In the genomic region with DNA sequence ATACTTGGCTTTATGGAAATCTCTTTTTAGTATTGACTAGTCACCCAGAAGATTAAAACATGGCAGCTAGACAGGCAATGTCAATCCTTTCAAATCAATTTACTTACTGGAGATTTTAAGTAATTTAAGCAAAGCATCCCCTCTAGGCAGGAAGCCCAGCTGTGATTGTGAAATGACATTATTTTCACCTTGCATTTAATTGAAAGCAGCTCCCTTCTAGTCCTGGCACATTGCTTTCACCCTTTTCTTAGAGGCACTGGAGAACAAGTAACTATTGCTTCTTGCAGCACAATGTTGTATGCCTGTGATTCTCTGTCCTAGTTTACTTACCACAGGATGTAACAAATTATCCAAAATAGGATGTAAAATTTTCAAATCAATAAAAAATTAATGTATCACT, we compare ENCODE assay signal across 18 cellular contexts. TPM values are rescaled to one million over a fixed set of nuclear protein-coding genes. Genes with fewer than 3 reads are reported as not detected.
DNase-seq lines count a peak whose midpoint lies in the region; ATAC-seq and TF ChIP-seq lines count a peak whose summit lies in the region.
"Had no signal": no experiment of that assay in that cellular context is flagged by ENCODE, and none has a peak within 500 bp of the region (broad histone marks: within the 10 kb centered on the region; RNA-seq: fewer than 3 reads in every experiment).

No MANE protein-coding gene starts in this region.

- H3K9ac ChIP-seq in adipocyte (ENCODE audit: low read length) (no peak overlapping the region), Karpas-422 (ENCODE audit: low read length) (no peak overlapping the region)

- BruUV-seq in A673 (replicated peaks; lab: Mats Ljungman, UMichigan): no TSS peak

- no peaks in the 10 kb centered on the region for H3F3A ChIP-seq in GM23338 (replicated peaks; ENCODE audit: low read depth)

- H3K4me2 ChIP-seq in GM23338: no peak overlapping the region
- H3K4me2 ChIP-seq in Karpas-422 (ENCODE audit: low read depth, low read length, poor library complexity, severe bottlenecking): no peak overlapping the region

- TF ChIP-seq CTCF in A673 (conservative IDR thresholded peaks at IDR 0.05; ENCODE audit: low read depth, low read length) (no peak), GM23338 (conservative IDR thresholded peaks at IDR 0.05; ENCODE audit: low read depth in 2 of 2) (no peak), fibroblast of villous mesenchyme (IDR thresholded peaks at IDR 0.05; ENCODE audit: insufficient read depth, low read depth, low read length) (no peak), esophagus squamous epithelium (IDR thresholded peaks at IDR 0.05) (no peak)

- no peak for TF ChIP-seq POLR2A in esophagus squamous epithelium (IDR thresholded peaks at IDR 0.05)

- peaks cover 3% of the 10 kb centered on the region for H3K27me3 Mint-ChIP-seq in GM23338 (ENCODE audit: insufficient read depth, low read depth, poor library complexity)

- no peaks in the 10 kb centered on the region for H3K9me3 Mint-ChIP-seq in GM23338
- H3K9me3 Mint-ChIP-seq: CD4-positive, alpha-beta memory T cell; HFFc6 had no signal

- H3K9me3 ChIP-seq in A673 (ENCODE audit: low read depth, low read length, poor library complexity, severe bottlenecking) (no peaks in the 10 kb centered on the region), adipocyte (ENCODE audit: control insufficient read depth, low read length) (no peaks in the 10 kb centered on the region), Karpas-422 (ENCODE audit: low read length) (no peaks in the 10 kb centered on the region), esophagus squamous epithelium (no peaks in the 10 kb centered on the region)
- H3K9me3 ChIP-seq: BE2C, HAP-1 had no signal

- DNase-seq in A673 (ENCODE audit: low spot score) (peak; percentile 69), GM23338 (ENCODE audit: low spot score) (no peak), adipocyte (ENCODE audit: low read depth) (peak; percentile 63), fibroblast of villous mesenchyme (ENCODE audit: low read depth) (peak; percentile 41), Karpas-422 (no peak), activated gamma-delta T cell (lab: John Stamatoyannopoulos, UW) (no peak), esophagus squamous epithelium (lab: John Stamatoyannopoulos, UW) (no peak)
- DNase-seq: BE2C; CD4-positive, alpha-beta memory T cell; DMS153; DMS79 treated with DMSO at 0.1 percent for 48 hours; EL; HFFc6 had no signal

- POLR2A ChIA-PET in A673 (lab: Charles Lee; ENCODE audit: low non-redundant PET): no interaction called here

- H3K27ac ChIP-seq in A673 (ENCODE audit: low read depth, low read length, poor library complexity, severe bottlenecking): no peak overlapping the region
- H3K27ac ChIP-seq in GM23338 (ENCODE audit: low read depth): 0 out of 2 replicates have a peak overlapping the region, but pooled peaks have one; percentile 7
- H3K27ac ChIP-seq in Karpas-422 (ENCODE audit: low read length): no peak overlapping the region
- no peak overlapping the region for H3K27ac ChIP-seq in esophagus squamous epithelium
- H3K27ac ChIP-seq: 22Rv1, C4-2B, HL-60 had no signal

- H3K79me2 ChIP-seq in GM23338 (replicated peaks; ENCODE audit: insufficient read depth) (peaks cover 60% of the 10 kb centered on the region), Karpas-422 (ENCODE audit: low read length) (no peaks in the 10 kb centered on the region)

- no peaks in the 10 kb centered on the region for H3K36me3 ChIP-seq in A673 (ENCODE audit: insufficient read depth, low read length, poor library complexity, severe bottlenecking)
- no peaks in the 10 kb centered on the region for H3K36me3 ChIP-seq in GM23338 (ENCODE audit: insufficient read depth)
- H3K36me3 ChIP-seq in adipocyte (ENCODE audit: control insufficient read depth, insufficient read depth, low read length, severe bottlenecking): no peaks in the 10 kb centered on the region
- H3K36me3 ChIP-seq in Karpas-422 (ENCODE audit: insufficient read depth, low read length): no peaks in the 10 kb centered on the region
- no peaks in the 10 kb centered on the region for H3K36me3 ChIP-seq in esophagus squamous epithelium
- H3K36me3 ChIP-seq: BE2C, HAP-1 had no signal

- intact Hi-C loops in A673 (cut with micrococcal nuclease; ENCODE audit: unreplicated experiment): no loop called here
- intact Hi-C loops in esophagus squamous epithelium (cut with DNase I): no loop called here

- H3K36me3 Mint-ChIP-seq in GM23338 (ENCODE audit: low read depth): no peaks in the 10 kb centered on the region; the same call in 2 of the 3 replicates
- H3K36me3 Mint-ChIP-seq: CD4-positive, alpha-beta memory T cell had no signal

- H3K27ac Mint-ChIP-seq in GM23338: no peak overlapping the region
- H3K27ac Mint-ChIP-seq: CD4-positive, alpha-beta memory T cell; HFFc6 had no signal

- no peak overlapping the region for H3K4me3 Mint-ChIP-seq in GM23338
- H3K4me3 Mint-ChIP-seq: CD4-positive, alpha-beta memory T cell; HFFc6 had no signal

- no peak for ATAC-seq in GM23338
- ATAC-seq in HG03439 (IDR thresholded peaks at IDR 0.05; ENCODE audit: unreplicated experiment): no peak

- no peaks in the 10 kb centered on the region for H3K27me3 ChIP-seq in A673 (replicated peaks; ENCODE audit: insufficient read depth, low read depth, low read length, poor library complexity)
- no peaks in the 10 kb centered on the region for H3K27me3 ChIP-seq in GM23338 (ENCODE audit: insufficient read depth)
- no peaks in the 10 kb centered on the region for H3K27me3 ChIP-seq in adipocyte (replicated peaks; ENCODE audit: control insufficient read depth, insufficient read depth, low read length)
- H3K27me3 ChIP-seq in Karpas-422 (ENCODE audit: low read length): no peaks in the 10 kb centered on the region
- H3K27me3 ChIP-seq in esophagus squamous epithelium: no peaks in the 10 kb centered on the region
- H3K27me3 ChIP-seq: BE2C had no signal

- H2AFZ ChIP-seq in GM23338 (no peak overlapping the region), Karpas-422 (ENCODE audit: low read length) (no peak overlapping the region)

- peaks cover 29% of the 10 kb centered on the region for H3K4me1 Mint-ChIP-seq in GM23338

- H3K4me3 ChIP-seq in A673 (ENCODE audit: low read depth, low read length, poor library complexity, severe bottlenecking) (no peak overlapping the region), GM23338 (no peak overlapping the region), adipocyte (ENCODE audit: low read length) (no peak overlapping the region), fibroblast of villous mesenchyme (ENCODE audit: low read depth, low read length) (no peak overlapping the region), Karpas-422 (ENCODE audit: low read length) (no peak overlapping the region), esophagus squamous epithelium (no peak overlapping the region)
- H3K4me3 ChIP-seq: HAP-1 had no signal

- H4K20me1 ChIP-seq in GM23338 (replicated peaks; ENCODE audit: insufficient read depth): no peaks in the 10 kb centered on the region
- H4K20me1 ChIP-seq in Karpas-422 (ENCODE audit: insufficient read depth, low read depth, low read length): peaks cover 6% of the 10 kb centered on the region; the same call in 1 of the 2 replicates

- H3K4me1 ChIP-seq in A673 (ENCODE audit: insufficient read depth, low read length, poor library complexity, severe bottlenecking) (peaks cover 13% of the 10 kb centered on the region), GM23338 (ENCODE audit: insufficient read depth) (peaks cover 26% of the 10 kb centered on the region), adipocyte (ENCODE audit: control insufficient read depth, insufficient read depth, low read length) (peaks cover 11% of the 10 kb centered on the region), Karpas-422 (ENCODE audit: low read length) (no peaks in the 10 kb centered on the region), esophagus squamous epithelium (no peaks in the 10 kb centered on the region)
- H3K4me1 ChIP-seq: BE2C had no signal

- CTCF ChIA-PET in A673 (lab: Charles Lee): no interaction called here

- H3K9me2 ChIP-seq in GM23338 (ENCODE audit: insufficient read depth) (no peaks in the 10 kb centered on the region), Karpas-422 (replicated peaks; ENCODE audit: insufficient read depth, low read length) (no peaks in the 10 kb centered on the region)

RNA-seq across cellular contexts. Expression of gene ST7, which starts 13.3 kb away (rescaled TPM):
- total RNA-seq in A673 (2021) (19.7 and 24.3 TPM in 2 replicates), fibroblast of villous mesenchyme (31.5 and 33.8 TPM in 2 replicates), esophagus squamous epithelium (10 to 100 TPM; 12.9 to 18.0 (median 15.3) TPM)
- 17.0 and 18.3 TPM in 2 replicates for total RNA-seq in GM23338 (2014; rRNA removed; shearing (Covaris generic))
- 8.7 and 9.9 TPM in 2 replicates for polyA plus RNA-seq in GM23338 (2016; fragmentation: Nextera tagmentation; extraction: Ambion mirVana)
- 2.8 and 4.6 TPM in 2 replicates for total RNA-seq in Karpas-422 (2014; rRNA removed; shearing (Covaris generic); ENCODE audit: low replicate concordance)

Comparison
In these comparisons a context has a peak if more than half of its experiments do, and no peak if none do; other contexts are left out.
1. DNase-seq: peak in A673 (single experiment), adipocyte (single experiment) and fibroblast of villous mesenchyme (single experiment); none in GM23338 (single experiment), Karpas-422 (single experiment), activated gamma-delta T cell (single experiment) and esophagus squamous epithelium (single experiment).